Comparison of ENCODE assay signal across 1 cellular context in genomic region chr9:92312887-92313623, GRCh38.
TF ChIP-seq lines count a peak whose summit lies in the region.

No MANE protein-coding gene starts in this region.

TF ChIP-seq in GM23338, 12 proteins besides CTCF, POLR2A, EP300 and RAD21:
- TF ChIP-seq, protein P1, sequence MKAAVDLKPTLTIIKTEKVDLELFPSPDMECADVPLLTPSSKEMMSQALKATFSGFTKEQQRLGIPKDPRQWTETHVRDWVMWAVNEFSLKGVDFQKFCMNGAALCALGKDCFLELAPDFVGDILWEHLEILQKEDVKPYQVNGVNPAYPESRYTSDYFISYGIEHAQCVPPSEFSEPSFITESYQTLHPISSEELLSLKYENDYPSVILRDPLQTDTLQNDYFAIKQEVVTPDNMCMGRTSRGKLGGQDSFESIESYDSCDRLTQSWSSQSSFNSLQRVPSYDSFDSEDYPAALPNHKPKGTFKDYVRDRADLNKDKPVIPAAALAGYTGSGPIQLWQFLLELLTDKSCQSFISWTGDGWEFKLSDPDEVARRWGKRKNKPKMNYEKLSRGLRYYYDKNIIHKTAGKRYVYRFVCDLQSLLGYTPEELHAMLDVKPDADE (IDR thresholded peaks at IDR 0.05): no peak
- TF ChIP-seq EZH2phosphoT487 (IDR thresholded peaks at IDR 0.05; ENCODE audit: unreplicated experiment) (no peak), ZNF331 (CRISPR knock-in tag; IDR thresholded peaks at IDR 0.05; ENCODE audit: low read depth) (no peak), ZNF114 (CRISPR knock-in tag; IDR thresholded peaks at IDR 0.05) (no peak), REST (IDR thresholded peaks at IDR 0.05; ENCODE audit: unreplicated experiment) (no peak), STAT1 (IDR thresholded peaks at IDR 0.05; ENCODE audit: unreplicated experiment) (no peak), CREB1 (CRISPR knock-in tag; IDR thresholded peaks at IDR 0.05; ENCODE audit: low read depth) (no peak)
- TF ChIP-seq, protein P2, sequence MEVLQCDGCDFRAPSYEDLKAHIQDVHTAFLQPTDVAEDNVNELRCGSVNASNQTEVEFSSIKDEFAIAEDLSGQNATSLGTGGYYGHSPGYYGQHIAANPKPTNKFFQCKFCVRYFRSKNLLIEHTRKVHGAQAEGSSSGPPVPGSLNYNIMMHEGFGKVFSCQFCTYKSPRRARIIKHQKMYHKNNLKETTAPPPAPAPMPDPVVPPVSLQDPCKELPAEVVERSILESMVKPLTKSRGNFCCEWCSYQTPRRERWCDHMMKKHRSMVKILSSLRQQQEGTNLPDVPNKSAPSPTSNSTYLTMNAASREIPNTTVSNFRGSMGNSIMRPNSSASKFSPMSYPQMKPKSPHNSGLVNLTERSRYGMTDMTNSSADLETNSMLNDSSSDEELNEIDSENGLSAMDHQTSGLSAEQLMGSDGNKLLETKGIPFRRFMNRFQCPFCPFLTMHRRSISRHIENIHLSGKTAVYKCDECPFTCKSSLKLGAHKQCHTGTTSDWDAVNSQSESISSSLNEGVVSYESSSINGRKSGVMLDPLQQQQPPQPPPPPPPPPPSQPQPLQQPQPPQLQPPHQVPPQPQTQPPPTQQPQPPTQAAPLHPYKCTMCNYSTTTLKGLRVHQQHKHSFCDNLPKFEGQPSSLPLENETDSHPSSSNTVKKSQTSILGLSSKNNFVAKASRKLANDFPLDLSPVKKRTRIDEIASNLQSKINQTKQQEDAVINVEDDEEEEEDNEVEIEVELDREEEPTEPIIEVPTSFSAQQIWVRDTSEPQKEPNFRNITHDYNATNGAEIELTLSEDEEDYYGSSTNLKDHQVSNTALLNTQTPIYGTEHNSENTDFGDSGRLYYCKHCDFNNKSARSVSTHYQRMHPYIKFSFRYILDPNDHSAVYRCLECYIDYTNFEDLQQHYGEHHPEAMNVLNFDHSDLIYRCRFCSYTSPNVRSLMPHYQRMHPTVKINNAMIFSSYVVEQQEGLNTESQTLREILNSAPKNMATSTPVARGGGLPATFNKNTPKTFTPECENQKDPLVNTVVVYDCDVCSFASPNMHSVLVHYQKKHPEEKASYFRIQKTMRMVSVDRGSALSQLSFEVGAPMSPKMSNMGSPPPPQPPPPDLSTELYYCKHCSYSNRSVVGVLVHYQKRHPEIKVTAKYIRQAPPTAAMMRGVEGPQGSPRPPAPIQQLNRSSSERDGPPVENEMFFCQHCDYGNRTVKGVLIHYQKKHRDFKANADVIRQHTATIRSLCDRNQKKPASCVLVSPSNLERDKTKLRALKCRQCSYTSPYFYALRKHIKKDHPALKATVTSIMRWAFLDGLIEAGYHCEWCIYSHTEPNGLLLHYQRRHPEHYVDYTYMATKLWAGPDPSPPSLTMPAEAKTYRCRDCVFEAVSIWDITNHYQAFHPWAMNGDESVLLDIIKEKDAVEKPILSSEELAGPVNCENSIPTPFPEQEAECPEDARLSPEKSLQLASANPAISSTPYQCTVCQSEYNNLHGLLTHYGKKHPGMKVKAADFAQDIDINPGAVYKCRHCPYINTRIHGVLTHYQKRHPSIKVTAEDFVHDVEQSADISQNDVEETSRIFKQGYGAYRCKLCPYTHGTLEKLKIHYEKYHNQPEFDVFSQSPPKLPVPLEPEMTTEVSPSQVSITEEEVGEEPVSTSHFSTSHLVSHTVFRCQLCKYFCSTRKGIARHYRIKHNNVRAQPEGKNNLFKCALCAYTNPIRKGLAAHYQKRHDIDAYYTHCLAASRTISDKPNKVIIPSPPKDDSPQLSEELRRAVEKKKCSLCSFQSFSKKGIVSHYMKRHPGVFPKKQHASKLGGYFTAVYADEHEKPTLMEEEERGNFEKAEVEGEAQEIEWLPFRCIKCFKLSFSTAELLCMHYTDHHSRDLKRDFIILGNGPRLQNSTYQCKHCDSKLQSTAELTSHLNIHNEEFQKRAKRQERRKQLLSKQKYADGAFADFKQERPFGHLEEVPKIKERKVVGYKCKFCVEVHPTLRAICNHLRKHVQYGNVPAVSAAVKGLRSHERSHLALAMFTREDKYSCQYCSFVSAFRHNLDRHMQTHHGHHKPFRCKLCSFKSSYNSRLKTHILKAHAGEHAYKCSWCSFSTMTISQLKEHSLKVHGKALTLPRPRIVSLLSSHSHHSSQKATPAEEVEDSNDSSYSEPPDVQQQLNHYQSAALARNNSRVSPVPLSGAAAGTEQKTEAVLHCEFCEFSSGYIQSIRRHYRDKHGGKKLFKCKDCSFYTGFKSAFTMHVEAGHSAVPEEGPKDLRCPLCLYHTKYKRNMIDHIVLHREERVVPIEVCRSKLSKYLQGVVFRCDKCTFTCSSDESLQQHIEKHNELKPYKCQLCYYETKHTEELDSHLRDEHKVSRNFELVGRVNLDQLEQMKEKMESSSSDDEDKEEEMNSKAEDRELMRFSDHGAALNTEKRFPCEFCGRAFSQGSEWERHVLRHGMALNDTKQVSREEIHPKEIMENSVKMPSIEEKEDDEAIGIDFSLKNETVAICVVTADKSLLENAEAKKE (CRISPR knock-in tag; IDR thresholded peaks at IDR 0.05): no peak
TF ChIP-seq in GM23338: peak in this region for 0.
